14 cellular contexts compared by ENCODE assay signal in genomic region chr11:119726150-119726553, GRCh38. TPM values are rescaled to one million over a fixed set of nuclear protein-coding genes. Genes with fewer than 3 reads are reported as not detected.
DNase-seq lines count a peak whose midpoint lies in the region; ATAC-seq and TF ChIP-seq lines count a peak whose summit lies in the region.
"Had no signal": no experiment of that assay in that cellular context is flagged by ENCODE, and none has a peak within 500 bp of the region (broad histone marks: within the 10 kb centered on the region; RNA-seq: fewer than 3 reads in every experiment).

No MANE protein-coding gene starts in this region.

- no peaks in the 10 kb centered on the region for H3K27me3 ChIP-seq in SK-N-SH (ENCODE audit: insufficient read depth)
- peaks cover 12% of the 10 kb centered on the region for H3K27me3 ChIP-seq in iPS-15b (ENCODE audit: control insufficient read depth, insufficient read depth, low read length)
- no peaks in the 10 kb centered on the region for H3K27me3 ChIP-seq in suprapubic skin
- H3K27me3 ChIP-seq in foreskin keratinocyte: no peaks in the 10 kb centered on the region
- H3K27me3 ChIP-seq: right lobe of liver, testis had no signal

- no peak for ATAC-seq in SK-N-SH treated with all-trans-retinoic acid at 6 μM for 48 hours
- no peak for ATAC-seq in foreskin keratinocyte
- ATAC-seq: right lobe of liver had no signal

- intact Hi-C loops in activated T-helper 1 cell treated with anti-CD3 and anti-CD28 coated beads, Interleukin-12 subunit alpha, Interleukin-12 subunit beta, Interleukin-2, Interleukin-4 antibody, amounts not matched to agents 30 ng/mL and 10 ng/mL and 1 ng/mL, durations not matched to agents 14 hours and 24 hours and 36 hours (cut with micrococcal nuclease): loop anchor here (5.0 to 10.0 kb wide), 4 partner anchors 104 to 611 kb away; partner anchors contain the start of genes ARHGEF12 and USP2

- H3K27ac ChIP-seq in SK-N-SH (ENCODE audit: low read depth in 2 of 2, low read length in 1 of 2): peak overlapping the region in 1 of 2 experiments; percentile 16; a peak in 1 of 4 replicates
- no peak overlapping the region for H3K27ac ChIP-seq in suprapubic skin
- H3K27ac ChIP-seq in foreskin keratinocyte: no peak overlapping the region
- H3K27ac ChIP-seq: right lobe of liver, testis had no signal

- peak overlapping the region; percentile 33 for H3K4me3 Mint-ChIP-seq in activated T-helper 1 cell treated with anti-CD3 and anti-CD28 coated beads, Interleukin-12 subunit alpha, Interleukin-12 subunit beta, Interleukin-2, Interleukin-4 antibody, amounts not matched to agents 30 ng/mL and 10 ng/mL and 1 ng/mL, durations not matched to agents 14 hours and 24 hours and 36 hours

- H3K4me1 Mint-ChIP-seq in activated T-helper 1 cell treated with anti-CD3 and anti-CD28 coated beads, Interleukin-12 subunit alpha, Interleukin-12 subunit beta, Interleukin-2, Interleukin-4 antibody, amounts not matched to agents 30 ng/mL and 10 ng/mL and 1 ng/mL, durations not matched to agents 14 hours and 24 hours and 36 hours (ENCODE audit: low read depth): no peaks in the 10 kb centered on the region

- TF ChIP-seq RAD21 in SK-N-SH (IDR thresholded peaks at IDR 0.05; ENCODE audit: low read length): no peak

- H3K4me2 ChIP-seq in SK-N-SH: peak overlapping the region; percentile 98; the same call in 1 of the 2 replicates

- TF ChIP-seq EP300 in SK-N-SH (IDR thresholded peaks at IDR 0.05; ENCODE audit: borderline replicate concordance in 1 of 2, low read depth in 1 of 2, low read length in 1 of 2): no peak
- no peak for TF ChIP-seq EP300 in suprapubic skin (IDR thresholded peaks at IDR 0.05)

- H3K4me3 ChIP-seq in SK-N-SH (ENCODE audit: low read depth in 2 of 2, low read length in 1 of 2): peak overlapping the region in 1 of 2 experiments; percentile 87; a peak in 2 of 4 replicates
- peak overlapping the region; percentile 92 for H3K4me3 ChIP-seq in iPS-15b (ENCODE audit: low read depth, low read length)
- peak overlapping the region; percentile 94 for H3K4me3 ChIP-seq in suprapubic skin
- H3K4me3 ChIP-seq: right lobe of liver, testis had no signal

- POLR2A ChIA-PET in SK-N-SH (lab: Yijun Ruan, JAX): interaction anchor here (0.6 to 2.2 kb wide), 3 partner anchors 8 to 147 kb away, joined by 3 to 14 read pairs (median 3); no protein-coding TSS in a partner anchor

- 89% methylated on average over 6 of the region's 6 CpGs for WGBS in SK-N-SH (ENCODE audit: low lambda C conversion rate)
- 33% methylated on average over 4 of the region's 6 CpGs for WGBS in suprapubic skin

- H3K9me3 Mint-ChIP-seq in activated T-helper 1 cell treated with anti-CD3 and anti-CD28 coated beads, Interleukin-12 subunit alpha, Interleukin-12 subunit beta, Interleukin-2, Interleukin-4 antibody, amounts not matched to agents 30 ng/mL and 10 ng/mL and 1 ng/mL, durations not matched to agents 14 hours and 24 hours and 36 hours: no peaks in the 10 kb centered on the region

- CTCF ChIA-PET in SK-N-SH (lab: Yijun Ruan, JAX): interaction anchor here (0.9 to 7.7 kb wide), 10 partner anchors 17 to 446 kb away, joined by 3 to 129 read pairs (median 6); no protein-coding TSS in a partner anchor

- H3K79me2 ChIP-seq in SK-N-SH (ENCODE audit: insufficient read depth): peaks cover 18% of the 10 kb centered on the region

- no peaks in the 10 kb centered on the region for H3K9me2 ChIP-seq in SK-N-SH

- no peak for DNase-seq in SK-N-SH
- no peak for DNase-seq in activated T-helper 1 cell treated with anti-CD3 and anti-CD28 coated beads, Interleukin-12 subunit alpha, Interleukin-12 subunit beta, Interleukin-2, Interleukin-4 antibody, amounts not matched to agents 30 ng/mL and 10 ng/mL and 1 ng/mL, durations not matched to agents 14 hours and 24 hours and 36 hours (ENCODE audit: low spot score)
- no peak for DNase-seq in suprapubic skin (ENCODE audit: low spot score in 2 of 2)
- no peak for DNase-seq in activated CD8-positive, alpha-beta memory T cell treated with anti-CD3 and anti-CD28 coated beads for 24 hours
- DNase-seq in middle frontal gyrus (ENCODE audit: extremely low spot score, low spot score): no peak
- DNase-seq in foreskin keratinocyte: no peak
- DNase-seq: DND-41, hippocampal formation, NCI-H1105 treated with DMSO at 0.1 percent for 48 hours, T-helper 9 cell, testis had no signal

- no peak for TF ChIP-seq POLR2A in suprapubic skin (IDR thresholded peaks at IDR 0.05)

- TF ChIP-seq CTCF in SK-N-SH (IDR thresholded peaks at IDR 0.05) (no peak), suprapubic skin (IDR thresholded peaks at IDR 0.05) (no peak), foreskin keratinocyte (conservative IDR thresholded peaks at IDR 0.05) (no peak)

- H3K27me3 Mint-ChIP-seq in activated T-helper 1 cell treated with anti-CD3 and anti-CD28 coated beads, Interleukin-12 subunit alpha, Interleukin-12 subunit beta, Interleukin-2, Interleukin-4 antibody, amounts not matched to agents 30 ng/mL and 10 ng/mL and 1 ng/mL, durations not matched to agents 14 hours and 24 hours and 36 hours (ENCODE audit: insufficient read depth): peaks cover 48% of the 10 kb centered on the region

- H3K36me3 Mint-ChIP-seq in activated T-helper 1 cell treated with anti-CD3 and anti-CD28 coated beads, Interleukin-12 subunit alpha, Interleukin-12 subunit beta, Interleukin-2, Interleukin-4 antibody, amounts not matched to agents 30 ng/mL and 10 ng/mL and 1 ng/mL, durations not matched to agents 14 hours and 24 hours and 36 hours (ENCODE audit: low read depth): no peaks in the 10 kb centered on the region

- H3K9ac ChIP-seq in SK-N-SH (no peak overlapping the region), iPS-15b (ENCODE audit: low read depth, low read length) (no peak overlapping the region)

- H2AFZ ChIP-seq in SK-N-SH (ENCODE audit: low read depth): no peak overlapping the region

- no peaks in the 10 kb centered on the region for H3K36me3 ChIP-seq in SK-N-SH (replicated peaks in 1 of 2; ENCODE audit: control insufficient read depth in 1 of 2, insufficient read depth in 2 of 2, low read length in 1 of 2)
- H3K36me3 ChIP-seq in iPS-15b (ENCODE audit: control insufficient read depth, insufficient read depth, low read length): peaks cover 4% of the 10 kb centered on the region
- H3K36me3 ChIP-seq in suprapubic skin: no peaks in the 10 kb centered on the region
- H3K36me3 ChIP-seq: right lobe of liver had no signal

- no peaks in the 10 kb centered on the region for H3F3A ChIP-seq in SK-N-SH (replicated peaks; ENCODE audit: insufficient read depth)

- H4K20me1 ChIP-seq in SK-N-SH (ENCODE audit: insufficient read depth): peaks cover 36% of the 10 kb centered on the region

- peaks cover 15 to 72% of the 10 kb centered on the region in 2 experiments; a peak in 3 of 4 replicates for H3K4me1 ChIP-seq in SK-N-SH (ENCODE audit: control insufficient read depth in 1 of 2, insufficient read depth in 2 of 2, low read depth in 1 of 2, low read length in 1 of 2)
- H3K4me1 ChIP-seq in iPS-15b (ENCODE audit: control insufficient read depth, insufficient read depth, low read length): peaks cover 20% of the 10 kb centered on the region
- peaks cover 73% of the 10 kb centered on the region for H3K4me1 ChIP-seq in suprapubic skin
- H3K4me1 ChIP-seq in foreskin keratinocyte: peaks cover 19% of the 10 kb centered on the region

- H3K9me3 ChIP-seq in SK-N-SH (no peaks in the 10 kb centered on the region), iPS-15b (ENCODE audit: control insufficient read depth, insufficient read depth, low read length) (no peaks in the 10 kb centered on the region), suprapubic skin (no peaks in the 10 kb centered on the region)
- H3K9me3 ChIP-seq: right lobe of liver, testis had no signal

- no peak overlapping the region for H3K27ac Mint-ChIP-seq in activated T-helper 1 cell treated with anti-CD3 and anti-CD28 coated beads, Interleukin-12 subunit alpha, Interleukin-12 subunit beta, Interleukin-2, Interleukin-4 antibody, amounts not matched to agents 30 ng/mL and 10 ng/mL and 1 ng/mL, durations not matched to agents 14 hours and 24 hours and 36 hours

TF ChIP-seq in SK-N-SH, 30 proteins besides CTCF, POLR2A, EP300 and RAD21 (continues in another document):
- TF ChIP-seq YY1 (IDR thresholded peaks at IDR 0.05; ENCODE audit: low read depth) (no peak), GATA2 (CRISPR knock-in tag; IDR thresholded peaks at IDR 0.05) (no peak), MXI1 (IDR thresholded peaks at IDR 0.05; ENCODE audit: low read depth, low read length) (no peak), CHD2 (IDR thresholded peaks at IDR 0.05; ENCODE audit: low read length, partially characterized antibody) (no peak), FOSL2 (IDR thresholded peaks at IDR 0.05; ENCODE audit: borderline replicate concordance, low read depth) (no peak)

TF ChIP-seq in SK-N-SH treated with all-trans-retinoic acid at 6 μM for 48 hours, 23 proteins besides CTCF, POLR2A, EP300 and RAD21 (continues in another document):
- TF ChIP-seq, protein P1, sequence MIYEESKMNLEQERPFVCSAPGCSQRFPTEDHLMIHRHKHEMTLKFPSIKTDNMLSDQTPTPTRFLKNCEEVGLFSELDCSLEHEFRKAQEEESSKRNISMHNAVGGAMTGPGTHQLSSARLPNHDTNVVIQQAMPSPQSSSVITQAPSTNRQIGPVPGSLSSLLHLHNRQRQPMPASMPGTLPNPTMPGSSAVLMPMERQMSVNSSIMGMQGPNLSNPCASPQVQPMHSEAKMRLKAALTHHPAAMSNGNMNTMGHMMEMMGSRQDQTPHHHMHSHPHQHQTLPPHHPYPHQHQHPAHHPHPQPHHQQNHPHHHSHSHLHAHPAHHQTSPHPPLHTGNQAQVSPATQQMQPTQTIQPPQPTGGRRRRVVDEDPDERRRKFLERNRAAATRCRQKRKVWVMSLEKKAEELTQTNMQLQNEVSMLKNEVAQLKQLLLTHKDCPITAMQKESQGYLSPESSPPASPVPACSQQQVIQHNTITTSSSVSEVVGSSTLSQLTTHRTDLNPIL (CRISPR knock-in tag; IDR thresholded peaks at IDR 0.05; ENCODE audit: low read depth): no peak

RNA-seq across cellular contexts. Expression of gene NECTIN1, which starts 2.8 kb away (rescaled TPM):
- 6.7 and 9.1 TPM in 2 replicates for polyA plus RNA-seq in SK-N-SH (2012; rRNA removed)
- polyA plus RNA-seq in SK-N-SH (2012; cell fraction: cytosol; rRNA removed): 3.9 and 7.4 TPM in 2 replicates
- 10.8 and 12.7 TPM in 2 replicates for polyA plus RNA-seq in SK-N-SH (2012; cell fraction: nucleus; rRNA removed)
- 4.5 and 5.4 TPM in 2 replicates for total RNA-seq in activated T-helper 1 cell treated with anti-CD3 and anti-CD28 coated beads, Interleukin-12 subunit alpha, Interleukin-12 subunit beta, Interleukin-2, Interleukin-4 antibody, amounts not matched to agents 30 ng/mL and 10 ng/mL and 1 ng/mL, durations not matched to agents 14 hours and 24 hours and 36 hours
- 100 to 1,000 TPM; 112 to 176 (median 164) TPM for total RNA-seq in suprapubic skin
- 45.0 and 49.6 TPM in 2 replicates for total RNA-seq in foreskin keratinocyte
- 28.6 and 33.1 TPM in 2 replicates for polyA plus RNA-seq in foreskin keratinocyte
